In the genomic region with DNA sequence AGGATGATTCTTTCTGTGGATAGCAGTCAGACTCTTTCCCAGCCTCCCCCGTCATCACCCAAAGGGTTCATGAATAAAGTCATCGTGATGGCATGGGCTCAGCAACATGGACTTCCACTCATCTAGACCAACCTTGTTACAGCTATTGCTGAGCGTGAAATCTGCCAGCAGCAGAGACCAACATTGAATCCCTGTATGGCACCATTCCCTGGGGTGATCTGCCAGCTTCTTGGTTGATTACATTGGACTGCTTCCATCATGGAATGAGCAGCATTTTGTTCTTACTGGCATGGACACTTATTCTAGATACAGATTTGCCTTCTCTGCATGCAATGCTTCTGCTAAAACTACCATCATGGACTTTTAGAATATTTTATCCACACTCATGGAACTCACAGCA, we compare ENCODE assay signal across 23 cellular contexts.
"Had no signal": no experiment of that assay in that cellular context is flagged by ENCODE, and none has a peak within 500 bp of the region (broad histone marks: within the 10 kb centered on the region; RNA-seq: fewer than 3 reads in every experiment).

No MANE protein-coding gene starts in this region.

- DNase-seq: activated CD4-positive, alpha-beta T cell treated with anti-CD3 and anti-CD28 coated beads for 1 hour; activated CD4-positive, alpha-beta T cell treated with anti-CD3 and anti-CD28 coated beads, Interleukin-2, amount 50 U/mL, for 1 hour; activated CD8-positive, alpha-beta T cell treated with anti-CD3 and anti-CD28 coated beads for 36 hours; activated naive CD4-positive, alpha-beta T cell; activated T-cell treated with anti-CD3 and anti-CD28 coated beads, Interleukin-2, amount 50 U/mL, for 72 hours; cortex of kidney; effector memory CD8-positive, alpha-beta T cell; erythroblast; lower lobe of right lung; mesendoderm; mucosa of descending colon; stimulated activated CD4-positive, alpha-beta T cell treated with anti-CD3 and anti-CD28 coated beads, Interleukin-4, amount 100 ng/mL, for 24 hours; stimulated activated naive CD8-positive, alpha-beta T cell treated with anti-CD3 and anti-CD28 coated beads, Interleukin-15, amount 100 ng/mL, for 72 hours; T-helper 2 cell; upper lobe of left lung had no signal

- H3K4me3 ChIP-seq: cardiac muscle cell, lower lobe of right lung, mucosa of descending colon, skin epidermis, upper lobe of left lung, vagina had no signal

- H3K36me3 ChIP-seq: cardiac muscle cell, lower lobe of right lung, upper lobe of left lung, vagina had no signal

- H3K27me3 ChIP-seq: cardiac muscle cell, upper lobe of left lung, vagina had no signal

- ATAC-seq: activated CD8-positive, alpha-beta T cell treated with anti-CD3 and anti-CD28 coated beads for 36 hours; activated naive CD4-positive, alpha-beta T cell treated with anti-CD3 and anti-CD28 coated beads, Interleukin-2, amount 50 U/mL, for 72 hours; activated T-cell treated with anti-CD3 and anti-CD28 coated beads, Interleukin-2, amount 50 U/mL, for 72 hours; effector memory CD8-positive, alpha-beta T cell; lower lobe of right lung; mucosa of descending colon; natural killer cell treated with Interleukin-12 subunit alpha and Interleukin-12 subunit beta and Interleukin-15 and Interleukin-18, amount 100 ng/mL, for 72 hours; sciatic nerve; stimulated activated memory B cell treated with anti-CD40 and anti-IgM and Interleukin-4, amounts not matched to agents 10 μg/mL and 1 μg/mL and 100 μg/mL, for 72 hours; stimulated activated naive CD8-positive, alpha-beta T cell treated with anti-CD3 and anti-CD28 coated beads, Interleukin-15, amount 100 ng/mL, for 72 hours; WTC11 had no signal
